ENCODE assay signal across 24 cellular contexts in the genomic region with DNA sequence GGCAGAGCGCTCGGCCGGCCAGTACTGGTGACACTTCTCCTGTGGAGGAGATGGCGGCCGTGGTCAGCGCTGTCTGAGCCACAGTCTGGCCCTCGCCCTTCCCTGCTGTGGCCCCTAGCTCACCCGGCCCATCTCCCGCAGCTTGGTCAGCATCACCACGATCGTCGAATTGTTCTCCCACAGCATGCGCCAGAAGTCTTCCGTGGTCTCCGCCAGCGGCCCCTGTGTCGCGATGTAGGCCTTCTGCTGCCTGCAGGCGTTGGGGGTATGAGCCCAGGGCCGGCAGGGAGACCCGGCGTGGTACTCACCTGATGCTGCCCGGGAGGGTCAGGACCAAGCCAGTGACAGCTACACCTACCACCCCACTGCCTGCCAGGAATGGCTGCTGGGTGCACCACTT.
DNase-seq lines count a peak whose midpoint lies in the region; ATAC-seq lines count a peak whose summit lies in the region.
"Had no signal": no experiment of that assay in that cellular context is flagged by ENCODE, and none has a peak within 500 bp of the region (broad histone marks: within the 10 kb centered on the region; RNA-seq: fewer than 3 reads in every experiment).

No MANE protein-coding gene starts in this region.

- H3K23ac ChIP-seq in neuronal stem cell (ENCODE audit: low read depth, low read length, poor library complexity) = peak overlapping the region; percentile 4

- no peak overlapping the region for H3K27ac ChIP-seq in neuronal stem cell (replicated peaks; ENCODE audit: low read length)
- H3K27ac ChIP-seq: 22Rv1; A549; BLaER1 treated with 17β-estradiol and CSF1 and Interleukin-3, amounts not matched to agents 10 nM and 100 nM; C4-2B had no signal

- no peak overlapping the region for H2BK5ac ChIP-seq in neuronal stem cell (ENCODE audit: low read length)

- H3K4me3 Mint-ChIP-seq in central memory CD8-positive, alpha-beta T cell = no peak overlapping the region
- H3K4me3 Mint-ChIP-seq: B cell; CD4-positive, alpha-beta T cell; CD8-positive, alpha-beta T cell had no signal

- H3K27me3 ChIP-seq in H7 (ENCODE audit: control insufficient read depth, insufficient read depth, low read length) (no peaks in the 10 kb centered on the region), neuronal stem cell (ENCODE audit: control insufficient read depth in 3 of 3, insufficient read depth in 3 of 3, low read depth in 1 of 3, low read length in 3 of 3) (no peaks in the 10 kb centered on the region)
- H3K27me3 ChIP-seq: BLaER1 treated with 17β-estradiol and CSF1 and Interleukin-3, amounts not matched to agents 10 nM and 100 nM had no signal

- no peak overlapping the region for H2BK15ac ChIP-seq in neuronal stem cell (ENCODE audit: low read length)

- no peaks in the 10 kb centered on the region for H3K9me3 Mint-ChIP-seq in central memory CD8-positive, alpha-beta T cell
- H3K9me3 Mint-ChIP-seq: CD4-positive, alpha-beta T cell had no signal

- H3K79me1 ChIP-seq in neuronal stem cell (ENCODE audit: low read depth, low read length) = peaks cover 15% of the 10 kb centered on the region

- H4K91ac ChIP-seq in neuronal stem cell (ENCODE audit: low read depth, low read length, poor library complexity) = no peak overlapping the region

- H3K18ac ChIP-seq in neuronal stem cell (ENCODE audit: low read length) = peak overlapping the region; percentile 21

- DNase-seq in H7 = peak; percentile 41
- no peak for DNase-seq in central memory CD8-positive, alpha-beta T cell (ENCODE audit: low spot score in 2 of 2)
- no peak for DNase-seq in neuronal stem cell (ENCODE audit: low spot score)
- DNase-seq in pons (ENCODE audit: low spot score) = no peak
- DNase-seq in NCI-H146 treated with DMSO at 0.1 percent for 48 hours (lab: John Stamatoyannopoulos, UW; ENCODE audit: unreplicated experiment) = no peak
- no peak for DNase-seq in NCI-H2107 treated with DMSO at 0.1 percent for 48 hours (lab: John Stamatoyannopoulos, UW; ENCODE audit: unreplicated experiment)
- DNase-seq: AML-193; Caco-2; Calu3; CD4-positive, alpha-beta T cell; CD8-positive, alpha-beta T cell; DMS 273 treated with DMSO at 0.1 percent for 48 hours; DMS153; DMS53; DMS79; DND-41; EL; GDM1 had no signal

- peak overlapping the region; percentile 29 for H3K27ac Mint-ChIP-seq in central memory CD8-positive, alpha-beta T cell (ENCODE audit: low read depth)
- H3K27ac Mint-ChIP-seq: B cell; CD4-positive, alpha-beta T cell; CD8-positive, alpha-beta T cell had no signal

- H2BK120ac ChIP-seq in neuronal stem cell (ENCODE audit: low read depth, low read length) = no peak overlapping the region

- H3K9me3 ChIP-seq in neuronal stem cell (replicated peaks in 1 of 2; ENCODE audit: control insufficient read depth in 2 of 2, insufficient read depth in 1 of 2, low read depth in 1 of 2, low read length in 2 of 2) = peaks cover 24 to 49% of the 10 kb centered on the region in 2 donors
- H3K9me3 ChIP-seq: A549, Caco-2 had no signal

- H3K4ac ChIP-seq in neuronal stem cell (ENCODE audit: low read length) = no peak overlapping the region

- no peaks in the 10 kb centered on the region for H3K4me1 Mint-ChIP-seq in central memory CD8-positive, alpha-beta T cell
- H3K4me1 Mint-ChIP-seq: B cell had no signal

- no peak overlapping the region for H3K9ac ChIP-seq in neuronal stem cell (ENCODE audit: low read depth, low read length, poor library complexity)
- H3K9ac ChIP-seq: BLaER1 treated with 17β-estradiol and CSF1 and Interleukin-3, amounts not matched to agents 10 nM and 100 nM had no signal

- H2BK12ac ChIP-seq in neuronal stem cell (ENCODE audit: low read length) = no peak overlapping the region

- H3K4me2 ChIP-seq in neuronal stem cell (ENCODE audit: insufficient read depth, low read length, poor library complexity, severe bottlenecking) = no peak overlapping the region
- H3K4me2 ChIP-seq: A549; BLaER1 treated with 17β-estradiol and CSF1 and Interleukin-3, amounts not matched to agents 10 nM and 100 nM had no signal

- peak overlapping the region; percentile 42 for H2AK5ac ChIP-seq in neuronal stem cell (ENCODE audit: low read depth, low read length)

- no peak for ATAC-seq in central memory CD8-positive, alpha-beta T cell (replicated peaks; ENCODE audit: extremely low read depth, poor library complexity, severe bottlenecking)
- ATAC-seq: A549; CD8-positive, alpha-beta T cell; GM12878 had no signal

- no peak overlapping the region for H3K14ac ChIP-seq in neuronal stem cell (ENCODE audit: low read length)

- H3K36me3 Mint-ChIP-seq in central memory CD8-positive, alpha-beta T cell (ENCODE audit: insufficient read depth) = peaks cover 1% of the 10 kb centered on the region

- no peaks in the 10 kb centered on the region for H3K4me1 ChIP-seq in neuronal stem cell (ENCODE audit: control insufficient read depth in 2 of 2, insufficient read depth in 1 of 2, low read depth in 1 of 2, low read length in 2 of 2)
- H3K4me1 ChIP-seq: A549, Caco-2 had no signal

- peaks cover 7% of the 10 kb centered on the region for H3K27me3 Mint-ChIP-seq in central memory CD8-positive, alpha-beta T cell
- H3K27me3 Mint-ChIP-seq: B cell; CD4-positive, alpha-beta T cell had no signal

- no CpG with 5 or more reads among the region's 23 CpGs for WGBS in neuronal stem cell (ENCODE audit: extremely low coverage in 2 of 2, insufficient read length in 2 of 2, insufficient replicate concordance in 1 of 2), 2 donors

- H4K8ac ChIP-seq in neuronal stem cell (ENCODE audit: low read depth, low read length) = no peak overlapping the region

- H2AFZ ChIP-seq in neuronal stem cell (ENCODE audit: low read length) = no peak overlapping the region

- H3K36me3 ChIP-seq in H7 (replicated peaks; ENCODE audit: control insufficient read depth, insufficient read depth, low read length) (peaks cover 56% of the 10 kb centered on the region), neuronal stem cell (replicated peaks in 1 of 2; ENCODE audit: control insufficient read depth in 2 of 2, insufficient read depth in 2 of 2, low read length in 2 of 2) (peaks cover 83 to 97% of the 10 kb centered on the region in 2 donors)

- H3K4me3 ChIP-seq in H7 (ENCODE audit: insufficient read depth, low read depth, low read length) (no peak overlapping the region), neuronal stem cell (ENCODE audit: low read length in 2 of 2) (no peak overlapping the region)
- H3K4me3 ChIP-seq: A549; BLaER1 treated with 17β-estradiol and CSF1 and Interleukin-3, amounts not matched to agents 10 nM and 100 nM; GM12878 had no signal
